Comparison of ENCODE assay signal across 1 cellular context in genomic region chr12:114408415-114408814, GRCh38.
A peak's percentile ranks its signal among the peaks of the same experiment; 100 is the strongest.
TF ChIP-seq lines count a peak whose summit lies in the region.

No MANE protein-coding gene starts in this region.

TF ChIP-seq in IMR-90, 13 proteins besides CTCF, POLR2A, EP300 and RAD21:
- TF ChIP-seq FOS (IDR thresholded peaks at IDR 0.05; ENCODE audit: low read depth, low read length) (no peak), CHD1 (IDR thresholded peaks at IDR 0.05; ENCODE audit: low read depth, low read length) (0 out of 2 replicates have a peak, but pooled peaks have one; percentile 23), CEBPB (IDR thresholded peaks at IDR 0.05; ENCODE audit: low read depth, low read length) (no peak), ELK1 (IDR thresholded peaks at IDR 0.05; ENCODE audit: borderline replicate concordance, low read depth, low read length) (no peak), USF2 (IDR thresholded peaks at IDR 0.05; ENCODE audit: low read depth, low read length) (no peak), MAZ (IDR thresholded peaks at IDR 0.05; ENCODE audit: borderline replicate concordance, low read depth, low read length) (no peak), NFE2L2 (IDR thresholded peaks at IDR 0.05; ENCODE audit: low read depth, low read length) (no peak)
